ENCODE assay signal across 12 cellular contexts in genomic region chr11:65883786-65884715, GRCh38. TPM values are rescaled to one million over a fixed set of nuclear protein-coding genes. Genes with fewer than 3 reads are reported as not detected.
DNase-seq lines count a peak whose midpoint lies in the region; ATAC-seq and TF ChIP-seq lines count a peak whose summit lies in the region.
"Had no signal": no experiment of that assay in that cellular context is flagged by ENCODE, and none has a peak within 500 bp of the region (broad histone marks: within the 10 kb centered on the region; RNA-seq: fewer than 3 reads in every experiment).

No MANE protein-coding gene starts in this region.

- no peak overlapping the region for H3K4me3 Mint-ChIP-seq in MCF 10A (ENCODE audit: unreplicated experiment)
- peak overlapping the region; percentile 28 for H3K4me3 Mint-ChIP-seq in activated T-helper 1 cell treated with anti-CD3 and anti-CD28 coated beads, Interleukin-12 subunit alpha, Interleukin-12 subunit beta, Interleukin-2, Interleukin-4 antibody, amounts not matched to agents 30 ng/mL and 10 ng/mL and 1 ng/mL, durations not matched to agents 14 hours and 24 hours and 36 hours
- peak overlapping the region; percentile 79 for H3K4me3 Mint-ChIP-seq in type B pancreatic cell
- H3K4me3 Mint-ChIP-seq: mesothelial cell of epicardium had no signal

- H3K4me3 ChIP-seq in breast epithelium (no peak overlapping the region), lower lobe of right lung (no peak overlapping the region), WERI-Rb-1 (ENCODE audit: low read depth, low read length) (no peak overlapping the region), BE2C (ENCODE audit: low read depth, low read length) (no peak overlapping the region)
- H3K4me3 ChIP-seq: prostate gland, upper lobe of right lung had no signal

- CTCF ChIA-PET in MCF 10A (lab: Yijun Ruan, JAX) = interaction anchor here (0.6 to 9.0 kb wide), 42 partner anchors 8 to 1015 kb away, joined by 3 to 203 read pairs (median 4); partner anchors contain the start of genes KAT5, MUS81 and SART1

- H3K36me3 ChIP-seq in breast epithelium (no peaks in the 10 kb centered on the region), lower lobe of right lung (peaks cover 44% of the 10 kb centered on the region), WERI-Rb-1 (peaks cover 52% of the 10 kb centered on the region), BE2C (peaks cover 35% of the 10 kb centered on the region)
- H3K36me3 ChIP-seq: prostate gland had no signal

- H3K9me3 Mint-ChIP-seq in MCF 10A (ENCODE audit: unreplicated experiment) (no peaks in the 10 kb centered on the region), type B pancreatic cell (no peaks in the 10 kb centered on the region)
- H3K9me3 Mint-ChIP-seq in activated T-helper 1 cell treated with anti-CD3 and anti-CD28 coated beads, Interleukin-12 subunit alpha, Interleukin-12 subunit beta, Interleukin-2, Interleukin-4 antibody, amounts not matched to agents 30 ng/mL and 10 ng/mL and 1 ng/mL, durations not matched to agents 14 hours and 24 hours and 36 hours = no peaks in the 10 kb centered on the region
- H3K9me3 Mint-ChIP-seq: mesothelial cell of epicardium had no signal

- intact Hi-C loops in MCF 10A (cut with micrococcal nuclease) = loop anchor here (1.0 kb wide), 2 partner anchors 105 to 173 kb away; no protein-coding TSS in a partner anchor
- intact Hi-C loops in breast epithelium (cut with DNase I; ENCODE audit: low total_unique reads) = loop anchor here (10.0 kb wide), 1 partner anchor 81 kb away; the partner anchor contains the start of gene SART1
- intact Hi-C loops in activated T-helper 1 cell treated with anti-CD3 and anti-CD28 coated beads, Interleukin-12 subunit alpha, Interleukin-12 subunit beta, Interleukin-2, Interleukin-4 antibody, amounts not matched to agents 30 ng/mL and 10 ng/mL and 1 ng/mL, durations not matched to agents 14 hours and 24 hours and 36 hours (cut with micrococcal nuclease) = loop anchor here (1.0 to 2.0 kb wide), 4 partner anchors 17 to 178 kb away; partner anchors contain the start of genes FOSL1 and MUS81
- intact Hi-C loops in lower lobe of right lung (cut with DNase I) = loop anchor here (10.0 kb wide), 1 partner anchor 101 kb away; no protein-coding TSS in a partner anchor

- H3K27ac ChIP-seq in breast epithelium = peak overlapping the region in 1 of 2 donors; percentile 3
- no peak overlapping the region for H3K27ac ChIP-seq in lower lobe of right lung
- H3K27ac ChIP-seq in WERI-Rb-1 = no peak overlapping the region
- H3K27ac ChIP-seq: prostate gland, upper lobe of right lung had no signal

- POLR2A ChIA-PET in MCF 10A (lab: Yijun Ruan, JAX) = interaction anchor here (0.6 to 9.9 kb wide), 9 partner anchors 10 to 172 kb away, joined by 3 to 181 read pairs (median 4); partner anchors contain the start of genes C11orf68, CFL1, KAT5 and MUS81

- DNase-seq in MCF 10A (ENCODE audit: unreplicated experiment) (no peak), breast epithelium (ENCODE audit: low spot score in 2 of 2) (no peak), lower lobe of right lung (peak; percentile 44), type B pancreatic cell (ENCODE audit: extremely low spot score, unreplicated experiment) (no peak), WERI-Rb-1 (no peak), BE2C (no peak)
- DNase-seq in activated T-helper 1 cell treated with anti-CD3 and anti-CD28 coated beads, Interleukin-12 subunit alpha, Interleukin-12 subunit beta, Interleukin-2, Interleukin-4 antibody, amounts not matched to agents 30 ng/mL and 10 ng/mL and 1 ng/mL, durations not matched to agents 14 hours and 24 hours and 36 hours (ENCODE audit: low spot score) = no peak
- DNase-seq: NCI-H1436 treated with DMSO at 0.1 percent for 48 hours had no signal

- ATAC-seq in lower lobe of right lung (no peak), HG03095 (IDR thresholded peaks at IDR 0.05; ENCODE audit: unreplicated experiment) (no peak)

- H3K27me3 Mint-ChIP-seq in MCF 10A (ENCODE audit: insufficient read depth, unreplicated experiment) (no peaks in the 10 kb centered on the region), type B pancreatic cell (no peaks in the 10 kb centered on the region)
- H3K27me3 Mint-ChIP-seq in activated T-helper 1 cell treated with anti-CD3 and anti-CD28 coated beads, Interleukin-12 subunit alpha, Interleukin-12 subunit beta, Interleukin-2, Interleukin-4 antibody, amounts not matched to agents 30 ng/mL and 10 ng/mL and 1 ng/mL, durations not matched to agents 14 hours and 24 hours and 36 hours (ENCODE audit: insufficient read depth) = no peaks in the 10 kb centered on the region

- H3K9me3 ChIP-seq in breast epithelium = no peaks in the 10 kb centered on the region
- H3K9me3 ChIP-seq in lower lobe of right lung = no peaks in the 10 kb centered on the region
- H3K9me3 ChIP-seq in WERI-Rb-1 (ENCODE audit: severe bottlenecking) = no peaks in the 10 kb centered on the region
- no peaks in the 10 kb centered on the region for H3K9me3 ChIP-seq in BE2C
- H3K9me3 ChIP-seq: prostate gland, upper lobe of right lung had no signal

- H3K4me1 Mint-ChIP-seq in MCF 10A (ENCODE audit: insufficient read depth, unreplicated experiment) = peaks cover 5% of the 10 kb centered on the region
- H3K4me1 Mint-ChIP-seq in activated T-helper 1 cell treated with anti-CD3 and anti-CD28 coated beads, Interleukin-12 subunit alpha, Interleukin-12 subunit beta, Interleukin-2, Interleukin-4 antibody, amounts not matched to agents 30 ng/mL and 10 ng/mL and 1 ng/mL, durations not matched to agents 14 hours and 24 hours and 36 hours (ENCODE audit: low read depth) = peaks cover 54% of the 10 kb centered on the region
- H3K4me1 Mint-ChIP-seq in type B pancreatic cell (ENCODE audit: unreplicated experiment) = peaks cover 17% of the 10 kb centered on the region

- H3K36me3 Mint-ChIP-seq in MCF 10A (ENCODE audit: insufficient read depth, unreplicated experiment) (peaks cover 32% of the 10 kb centered on the region), type B pancreatic cell (peaks cover 5% of the 10 kb centered on the region)
- H3K36me3 Mint-ChIP-seq in activated T-helper 1 cell treated with anti-CD3 and anti-CD28 coated beads, Interleukin-12 subunit alpha, Interleukin-12 subunit beta, Interleukin-2, Interleukin-4 antibody, amounts not matched to agents 30 ng/mL and 10 ng/mL and 1 ng/mL, durations not matched to agents 14 hours and 24 hours and 36 hours (ENCODE audit: low read depth) = peaks cover 29% of the 10 kb centered on the region

- H3K27me3 ChIP-seq in breast epithelium = no peaks in the 10 kb centered on the region
- no peaks in the 10 kb centered on the region for H3K27me3 ChIP-seq in lower lobe of right lung (ENCODE audit: low read depth)
- no peaks in the 10 kb centered on the region for H3K27me3 ChIP-seq in WERI-Rb-1 (ENCODE audit: insufficient read depth, low read depth, severe bottlenecking)
- no peaks in the 10 kb centered on the region for H3K27me3 ChIP-seq in BE2C
- H3K27me3 ChIP-seq: upper lobe of right lung had no signal

- no peak for TF ChIP-seq POLR2A in breast epithelium (IDR thresholded peaks at IDR 0.05)

- TF ChIP-seq CTCF in MCF 10A (IDR thresholded peaks at IDR 0.05; ENCODE audit: unreplicated experiment) (no peak), breast epithelium (IDR thresholded peaks at IDR 0.05) (no peak), lower lobe of right lung (IDR thresholded peaks at IDR 0.05) (no peak), type B pancreatic cell (conservative IDR thresholded peaks at IDR 0.05) (no peak), WERI-Rb-1 (IDR thresholded peaks at IDR 0.05; ENCODE audit: low read depth, low read length) (no peak), BE2C (IDR thresholded peaks at IDR 0.05; ENCODE audit: low read depth, low read length) (no peak)

- H3K27ac Mint-ChIP-seq in MCF 10A (ENCODE audit: low read depth, unreplicated experiment) (peak overlapping the region; percentile 22), type B pancreatic cell (peak overlapping the region; percentile 43)
- H3K27ac Mint-ChIP-seq in activated T-helper 1 cell treated with anti-CD3 and anti-CD28 coated beads, Interleukin-12 subunit alpha, Interleukin-12 subunit beta, Interleukin-2, Interleukin-4 antibody, amounts not matched to agents 30 ng/mL and 10 ng/mL and 1 ng/mL, durations not matched to agents 14 hours and 24 hours and 36 hours = peak overlapping the region; percentile 40

- no TSS peak for BruUV-seq in MCF 10A (replicated peaks; lab: Mats Ljungman, UMichigan)

- H3K4me1 ChIP-seq in breast epithelium (peaks cover 5 to 12% of the 10 kb centered on the region in 2 donors), lower lobe of right lung (peaks cover 21% of the 10 kb centered on the region), BE2C (no peaks in the 10 kb centered on the region)

RNA-seq across cellular contexts. Expression of gene FIBP, which starts 4.2 kb away (rescaled TPM):
- total RNA-seq in MCF 10A (2022) = 79.8 and 80.8 TPM in 2 replicates
- 10 to 100 TPM; 51.2 to 68.5 (median 51.7) TPM for total RNA-seq in breast epithelium
- total RNA-seq in activated T-helper 1 cell treated with anti-CD3 and anti-CD28 coated beads, Interleukin-12 subunit alpha, Interleukin-12 subunit beta, Interleukin-2, Interleukin-4 antibody, amounts not matched to agents 30 ng/mL and 10 ng/mL and 1 ng/mL, durations not matched to agents 14 hours and 24 hours and 36 hours = 86.8 and 93.2 TPM in 2 replicates
- 44.0 TPM for total RNA-seq in lower lobe of right lung
- total RNA-seq in type B pancreatic cell (ENCODE audit: low replicate concordance) = 50.9 and 74.7 TPM in 2 replicates
- polyA plus RNA-seq in BE2C (2012; ENCODE audit: insufficient read depth, insufficient read length, low read depth) = 385 TPM

RNA-seq across cellular contexts. Expression of gene CTSW, which starts 4.4 kb away (rescaled TPM):
- total RNA-seq in MCF 10A (2022) (not detected in 2 replicates), breast epithelium (1 to 10 TPM; 1.6 to 4.0 (median 1.9) TPM), lower lobe of right lung (20.6 TPM), type B pancreatic cell (ENCODE audit: low replicate concordance) (not detected in 2 replicates)
- total RNA-seq in activated T-helper 1 cell treated with anti-CD3 and anti-CD28 coated beads, Interleukin-12 subunit alpha, Interleukin-12 subunit beta, Interleukin-2, Interleukin-4 antibody, amounts not matched to agents 30 ng/mL and 10 ng/mL and 1 ng/mL, durations not matched to agents 14 hours and 24 hours and 36 hours = 5.7 and 7.4 TPM in 2 replicates
- polyA plus RNA-seq in BE2C (2012; ENCODE audit: insufficient read depth, insufficient read length, low read depth) = not detected
- total RNA-seq: mesothelial cell of epicardium had no signal

RNA-seq across cellular contexts. Expression of gene CCDC85B, which starts 6.4 kb away (rescaled TPM):
- total RNA-seq in MCF 10A (2022) = 16.4 and 20.8 TPM in 2 replicates
- 10 to 100 TPM; 30.3 to 91.1 (median 41.9) TPM for total RNA-seq in breast epithelium
- 66.7 and 70.8 TPM in 2 replicates for total RNA-seq in activated T-helper 1 cell treated with anti-CD3 and anti-CD28 coated beads, Interleukin-12 subunit alpha, Interleukin-12 subunit beta, Interleukin-2, Interleukin-4 antibody, amounts not matched to agents 30 ng/mL and 10 ng/mL and 1 ng/mL, durations not matched to agents 14 hours and 24 hours and 36 hours
- 28.6 TPM for total RNA-seq in lower lobe of right lung
- 8.2 and 14.3 TPM in 2 replicates for total RNA-seq in type B pancreatic cell (ENCODE audit: low replicate concordance)
- 205 TPM for polyA plus RNA-seq in BE2C (2012; ENCODE audit: insufficient read depth, insufficient read length, low read depth)

RNA-seq across cellular contexts. Expression of gene EFEMP2, which starts 11.5 kb away (rescaled TPM):
- total RNA-seq in MCF 10A (2022) (2.4 and 3.3 TPM in 2 replicates), breast epithelium (10 to 100 TPM; 34.5 to 75.0 (median 57.0) TPM), lower lobe of right lung (53.9 TPM), type B pancreatic cell (ENCODE audit: low replicate concordance) (5.5 and 24.5 TPM in 2 replicates)
- total RNA-seq in activated T-helper 1 cell treated with anti-CD3 and anti-CD28 coated beads, Interleukin-12 subunit alpha, Interleukin-12 subunit beta, Interleukin-2, Interleukin-4 antibody, amounts not matched to agents 30 ng/mL and 10 ng/mL and 1 ng/mL, durations not matched to agents 14 hours and 24 hours and 36 hours = 6.5 and 7.9 TPM in 2 replicates
- polyA plus RNA-seq in BE2C (2012; ENCODE audit: insufficient read depth, insufficient read length, low read depth) = 95.6 TPM

RNA-seq across cellular contexts. Expression of gene FOSL1, which starts 16.1 kb away (rescaled TPM):
- total RNA-seq in MCF 10A (2022) (95.3 and 124 TPM in 2 replicates), breast epithelium (10 to 100 TPM in 1 of 3 donors, 1 to 10 TPM in 2; 2.4 to 17.0 (median 7.2) TPM), lower lobe of right lung (2.2 TPM), type B pancreatic cell (ENCODE audit: low replicate concordance) (2.1 and 11.1 TPM in 2 replicates)
- total RNA-seq in activated T-helper 1 cell treated with anti-CD3 and anti-CD28 coated beads, Interleukin-12 subunit alpha, Interleukin-12 subunit beta, Interleukin-2, Interleukin-4 antibody, amounts not matched to agents 30 ng/mL and 10 ng/mL and 1 ng/mL, durations not matched to agents 14 hours and 24 hours and 36 hours = 31.7 and 33.5 TPM in 2 replicates
- not detected for polyA plus RNA-seq in BE2C (2012; ENCODE audit: insufficient read depth, insufficient read length, low read depth)
